In genomic region chr2:17115042-17115441, GRCh38 we compare ENCODE assay signal across 8 cellular contexts.
"Had no signal": no experiment of that assay in that cellular context is flagged by ENCODE, and none has a peak within 500 bp of the region (broad histone marks: within the 10 kb centered on the region; RNA-seq: fewer than 3 reads in every experiment).

No MANE protein-coding gene starts in this region.

- H3K9me3 ChIP-seq: HAP-1 had no signal

- FAIRE-seq: HepG2 had no signal

- ATAC-seq: HCT116, HepG2 had no signal

- H3K36me3 ChIP-seq: HAP-1 had no signal

- H3K4me3 ChIP-seq: GM23248, HAP-1 had no signal

- H3K9ac ChIP-seq: GM23248 had no signal

- H3K4me1 ChIP-seq: HAP-1 had no signal

- H2AFZ ChIP-seq: GM23248 had no signal

- H3K27ac ChIP-seq: GM23248, HL-60 had no signal

- DNase-seq: GM23248, GOT3, H7, HFFc6 had no signal
